In the genomic region with DNA sequence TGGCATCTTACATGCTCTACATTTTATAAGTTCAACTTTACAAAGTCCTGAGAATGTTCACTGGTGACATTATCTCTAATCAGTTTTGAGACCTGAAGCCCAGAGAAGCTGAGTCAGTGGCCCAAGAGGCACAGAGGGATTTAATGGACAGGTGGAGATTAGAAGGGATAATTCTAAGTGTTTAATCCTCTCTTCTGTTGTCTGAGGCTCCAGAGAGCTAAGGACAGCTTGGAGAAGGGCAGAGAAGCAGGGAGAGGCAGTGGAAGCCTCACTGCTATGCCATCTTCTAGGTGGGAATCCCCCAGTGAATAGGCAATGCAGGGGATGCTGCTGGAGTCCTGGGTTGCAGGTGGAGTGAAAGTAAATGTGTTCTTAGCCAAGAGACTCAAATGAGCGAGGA, we compare ENCODE assay signal across 1 cellular context.
TF ChIP-seq lines count a peak whose summit lies in the region.

No MANE protein-coding gene starts in this region.

TF ChIP-seq in WTC11, 78 proteins besides CTCF, POLR2A, EP300 and RAD21 (continued from another document):
- TF ChIP-seq ZNF425 (CRISPR knock-in tag; conservative IDR thresholded peaks at IDR 0.05): no peak
- TF ChIP-seq MXD4 (CRISPR knock-in tag; IDR thresholded peaks at IDR 0.05; ENCODE audit: borderline replicate concordance): no peak
- TF ChIP-seq NFATC4 (CRISPR knock-in tag; IDR thresholded peaks at IDR 0.05): no peak
- no peak for TF ChIP-seq TP53 (CRISPR knock-in tag; IDR thresholded peaks at IDR 0.05)
- no peak for TF ChIP-seq ZNF232 (CRISPR knock-in tag; IDR thresholded peaks at IDR 0.05)
- TF ChIP-seq ZBTB21 (CRISPR knock-in tag; IDR thresholded peaks at IDR 0.05; ENCODE audit: borderline replicate concordance): no peak
- TF ChIP-seq CREB1 (CRISPR knock-in tag; IDR thresholded peaks at IDR 0.05): no peak
- no peak for TF ChIP-seq NR2C2 (CRISPR knock-in tag; IDR thresholded peaks at IDR 0.05)
- TF ChIP-seq, protein P1, sequence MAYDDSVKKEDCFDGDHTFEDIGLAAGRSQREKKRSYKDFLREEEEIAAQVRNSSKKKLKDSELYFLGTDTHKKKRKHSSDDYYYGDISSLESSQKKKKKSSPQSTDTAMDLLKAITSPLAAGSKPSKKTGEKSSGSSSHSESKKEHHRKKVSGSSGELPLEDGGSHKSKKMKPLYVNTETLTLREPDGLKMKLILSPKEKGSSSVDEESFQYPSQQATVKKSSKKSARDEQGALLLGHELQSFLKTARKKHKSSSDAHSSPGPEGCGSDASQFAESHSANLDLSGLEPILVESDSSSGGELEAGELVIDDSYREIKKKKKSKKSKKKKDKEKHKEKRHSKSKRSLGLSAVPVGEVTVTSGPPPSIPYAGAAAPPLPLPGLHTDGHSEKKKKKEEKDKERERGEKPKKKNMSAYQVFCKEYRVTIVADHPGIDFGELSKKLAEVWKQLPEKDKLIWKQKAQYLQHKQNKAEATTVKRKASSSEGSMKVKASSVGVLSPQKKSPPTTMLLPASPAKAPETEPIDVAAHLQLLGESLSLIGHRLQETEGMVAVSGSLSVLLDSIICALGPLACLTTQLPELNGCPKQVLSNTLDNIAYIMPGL (CRISPR knock-in tag; IDR thresholded peaks at IDR 0.05): no peak
- TF ChIP-seq, protein P2, sequence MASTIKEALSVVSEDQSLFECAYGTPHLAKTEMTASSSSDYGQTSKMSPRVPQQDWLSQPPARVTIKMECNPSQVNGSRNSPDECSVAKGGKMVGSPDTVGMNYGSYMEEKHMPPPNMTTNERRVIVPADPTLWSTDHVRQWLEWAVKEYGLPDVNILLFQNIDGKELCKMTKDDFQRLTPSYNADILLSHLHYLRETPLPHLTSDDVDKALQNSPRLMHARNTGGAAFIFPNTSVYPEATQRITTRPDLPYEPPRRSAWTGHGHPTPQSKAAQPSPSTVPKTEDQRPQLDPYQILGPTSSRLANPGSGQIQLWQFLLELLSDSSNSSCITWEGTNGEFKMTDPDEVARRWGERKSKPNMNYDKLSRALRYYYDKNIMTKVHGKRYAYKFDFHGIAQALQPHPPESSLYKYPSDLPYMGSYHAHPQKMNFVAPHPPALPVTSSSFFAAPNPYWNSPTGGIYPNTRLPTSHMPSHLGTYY (CRISPR knock-in tag; IDR thresholded peaks at IDR 0.05): no peak
- TF ChIP-seq OVOL2 (CRISPR knock-in tag; IDR thresholded peaks at IDR 0.05; ENCODE audit: borderline replicate concordance): no peak
- TF ChIP-seq, protein P3, sequence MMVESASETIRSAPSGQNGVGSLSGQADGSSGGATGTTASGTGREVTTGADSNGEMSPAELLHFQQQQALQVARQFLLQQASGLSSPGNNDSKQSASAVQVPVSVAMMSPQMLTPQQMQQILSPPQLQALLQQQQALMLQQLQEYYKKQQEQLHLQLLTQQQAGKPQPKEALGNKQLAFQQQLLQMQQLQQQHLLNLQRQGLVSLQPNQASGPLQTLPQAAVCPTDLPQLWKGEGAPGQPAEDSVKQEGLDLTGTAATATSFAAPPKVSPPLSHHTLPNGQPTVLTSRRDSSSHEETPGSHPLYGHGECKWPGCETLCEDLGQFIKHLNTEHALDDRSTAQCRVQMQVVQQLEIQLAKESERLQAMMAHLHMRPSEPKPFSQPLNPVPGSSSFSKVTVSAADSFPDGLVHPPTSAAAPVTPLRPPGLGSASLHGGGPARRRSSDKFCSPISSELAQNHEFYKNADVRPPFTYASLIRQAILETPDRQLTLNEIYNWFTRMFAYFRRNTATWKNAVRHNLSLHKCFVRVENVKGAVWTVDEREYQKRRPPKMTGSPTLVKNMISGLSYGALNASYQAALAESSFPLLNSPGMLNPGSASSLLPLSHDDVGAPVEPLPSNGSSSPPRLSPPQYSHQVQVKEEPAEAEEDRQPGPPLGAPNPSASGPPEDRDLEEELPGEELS (CRISPR knock-in tag; IDR thresholded peaks at IDR 0.05): no peak
TF ChIP-seq in WTC11: peak in this region for 0.
